In the genomic region with DNA sequence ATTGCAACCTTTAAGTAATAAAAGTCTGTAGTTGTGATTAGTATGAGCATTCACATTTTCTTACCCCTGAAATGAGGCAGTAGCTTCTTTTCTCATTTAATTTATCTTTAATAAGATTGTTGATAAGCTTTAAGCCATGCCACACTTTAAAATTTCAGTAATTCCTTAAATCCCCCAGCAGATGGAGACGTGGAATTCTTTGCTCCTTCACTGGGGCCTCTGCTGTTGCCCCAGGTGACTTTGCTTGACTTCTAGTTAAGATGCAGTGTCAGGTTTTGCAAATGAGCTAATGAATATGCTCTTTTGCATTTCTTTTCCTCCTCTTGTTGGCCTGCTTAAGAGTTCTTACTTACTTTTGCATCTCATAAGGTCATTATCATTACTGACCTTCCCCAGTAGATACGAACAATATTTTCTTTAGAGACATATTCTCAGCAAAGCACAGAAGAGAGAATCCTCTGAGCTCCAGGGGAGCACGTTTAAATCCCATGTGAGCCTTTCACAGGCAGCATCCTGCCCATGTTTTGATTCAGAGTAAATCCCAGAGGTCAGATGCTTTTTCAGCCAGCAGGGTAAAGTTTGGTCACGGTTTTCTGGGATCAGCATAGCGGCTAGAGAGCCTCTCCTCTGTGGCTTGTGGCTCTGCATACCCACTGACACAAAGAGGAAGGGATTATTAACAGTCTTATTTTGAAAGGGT, we compare ENCODE assay signal across 8 cellular contexts.
DNase-seq lines count a peak whose midpoint lies in the region; ATAC-seq and TF ChIP-seq lines count a peak whose summit lies in the region.

No MANE protein-coding gene starts in this region.

- DNase-seq in GM12865 (ENCODE audit: low read depth) (no peak), NCI-H2196 treated with DMSO at 0.1 percent for 48 hours (lab: John Stamatoyannopoulos, UW; ENCODE audit: unreplicated experiment) (peak; percentile 77), dermis microvascular lymphatic vessel endothelial cell (ENCODE audit: low read depth in 2 of 2) (peak; percentile 34 to 63), myocyte (ENCODE audit: low read depth) (peak; percentile 53), MV-4-11 (lab: John Stamatoyannopoulos, UW) (no peak)
- DNase-seq in CD4-positive, alpha-beta T cell = no peak

- H3K4me3 ChIP-seq in GM12865 (ENCODE audit: low read depth, low read length) = no peak overlapping the region

- no peaks in the 10 kb centered on the region for H3K9me3 ChIP-seq in CD4-positive, alpha-beta T cell (ENCODE audit: control insufficient read depth, low read length)

- no peaks in the 10 kb centered on the region for H3K27me3 Mint-ChIP-seq in CD4-positive, alpha-beta T cell

- intact Hi-C loops in CD4-positive, alpha-beta T cell (cut with DNase I, micrococcal nuclease) = no loop called here

- H3K27ac ChIP-seq in CD4-positive, alpha-beta T cell (ENCODE audit: low read depth, low read length) = no peak overlapping the region

- no peaks in the 10 kb centered on the region for H3K27me3 ChIP-seq in CD4-positive, alpha-beta T cell (ENCODE audit: control insufficient read depth, insufficient read depth, low read length)

- ATAC-seq in HG03135 (IDR thresholded peaks at IDR 0.05; ENCODE audit: unreplicated experiment) = no peak
- no peak for ATAC-seq in HG03442 (IDR thresholded peaks at IDR 0.05; ENCODE audit: unreplicated experiment)
- ATAC-seq in CD4-positive, alpha-beta T cell (ENCODE audit: poor library complexity) = no peak

- no peak overlapping the region for H3K27ac Mint-ChIP-seq in CD4-positive, alpha-beta T cell

- H3K4me3 Mint-ChIP-seq in CD4-positive, alpha-beta T cell = no peak overlapping the region

- no peaks in the 10 kb centered on the region for H3K36me3 Mint-ChIP-seq in CD4-positive, alpha-beta T cell (ENCODE audit: low read depth)

- no peaks in the 10 kb centered on the region for H3K9me3 Mint-ChIP-seq in CD4-positive, alpha-beta T cell

- TF ChIP-seq CTCF in GM12865 (IDR thresholded peaks at IDR 0.05; ENCODE audit: insufficient read depth, low read depth, low read length, missing control alignments) = peak; percentile 3
- TF ChIP-seq CTCF in CD4-positive, alpha-beta T cell (IDR thresholded peaks at IDR 0.05) = no peak

- H3K4me1 Mint-ChIP-seq in CD4-positive, alpha-beta T cell (ENCODE audit: low read depth) = no peaks in the 10 kb centered on the region

- CTCF ChIA-PET in CD4-positive, alpha-beta T cell (lab: Charles Lee) = no interaction called here

- POLR2A ChIA-PET in CD4-positive, alpha-beta T cell (lab: Charles Lee) = no interaction called here

Comparison
In these comparisons a context has a peak if more than half of its experiments do, and no peak if none do; other contexts are left out.
1. DNase-seq: peak in NCI-H2196 treated with DMSO at 0.1 percent for 48 hours (single experiment), dermis microvascular lymphatic vessel endothelial cell (2 of 2) and myocyte (single experiment); none in GM12865 (single experiment), CD4-positive, alpha-beta T cell (0 of 10) and MV-4-11 (single experiment).